In the genomic region with DNA sequence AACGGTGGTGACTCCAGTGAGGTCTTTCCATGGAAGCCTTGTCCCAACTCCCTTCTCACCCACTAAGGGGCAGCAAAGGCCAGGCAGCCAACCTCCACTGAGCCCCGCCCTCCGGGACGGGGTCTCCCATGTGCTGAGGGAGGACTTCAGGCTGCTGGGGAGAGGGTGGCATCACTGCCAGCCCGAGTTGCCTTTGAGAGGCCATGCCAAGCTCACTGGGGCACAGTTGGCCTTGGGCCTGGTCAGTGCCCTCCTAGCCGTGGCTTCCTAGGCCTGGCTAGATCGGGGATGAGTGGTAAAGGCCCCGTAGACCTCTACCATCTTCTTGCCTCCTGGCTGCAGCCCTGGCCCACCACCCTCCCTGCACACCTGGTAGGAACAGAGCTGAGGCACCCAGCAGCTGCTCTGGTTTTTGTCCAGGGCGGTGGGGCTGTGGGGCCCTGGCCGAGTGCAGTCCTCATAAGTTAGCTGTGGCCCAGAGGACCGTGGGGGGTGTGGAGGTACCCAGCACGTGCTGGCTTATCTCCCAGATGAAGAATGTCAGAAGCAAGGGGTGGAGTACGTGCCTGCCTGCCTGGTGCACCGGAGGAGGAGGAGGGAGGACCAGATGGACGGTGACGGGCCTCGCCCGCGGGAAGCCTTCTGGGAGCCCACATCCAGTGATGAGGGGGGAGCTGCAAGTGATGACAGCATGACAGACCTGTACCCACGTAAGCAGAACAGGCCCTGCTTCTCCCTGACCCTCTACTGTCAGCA, we compare ENCODE assay signal across 7 cellular contexts. TPM values are rescaled to one million over a fixed set of nuclear protein-coding genes. Genes with fewer than 3 reads are reported as not detected.
DNase-seq lines count a peak whose midpoint lies in the region; ATAC-seq, FAIRE-seq and TF ChIP-seq lines count a peak whose summit lies in the region.
"Had no signal": no experiment of that assay in that cellular context is flagged by ENCODE, and none has a peak within 500 bp of the region (broad histone marks: within the 10 kb centered on the region; RNA-seq: fewer than 3 reads in every experiment).

No MANE protein-coding gene starts in this region.

- H3K9me3 Mint-ChIP-seq in stimulated activated naive CD8-positive, alpha-beta T cell treated with anti-CD3 and anti-CD28 coated beads, Interleukin-15, amount 100 ng/mL, for 72 hours, result no peaks in the 10 kb centered on the region

- no peaks in the 10 kb centered on the region for H3K27me3 ChIP-seq in cardiac muscle cell
- H3K27me3 ChIP-seq in bronchial epithelial cell (ENCODE audit: control insufficient read depth, insufficient read depth, low read length), result no peaks in the 10 kb centered on the region

- H3K4me1 Mint-ChIP-seq in stimulated activated naive CD8-positive, alpha-beta T cell treated with anti-CD3 and anti-CD28 coated beads, Interleukin-15, amount 100 ng/mL, for 72 hours, result peaks cover 78% of the 10 kb centered on the region

- H3K4me1 ChIP-seq in cardiac muscle cell (ENCODE audit: low read depth), result peaks cover 12% of the 10 kb centered on the region

- H3K9me3 ChIP-seq in cardiac muscle cell (ENCODE audit: low read depth), result no peaks in the 10 kb centered on the region

- peak overlapping the region; percentile 51 for H3K27ac ChIP-seq in cardiac muscle cell

- peak overlapping the region in 1 of 2 donors; percentile 36 for H3K27ac Mint-ChIP-seq in stimulated activated naive CD8-positive, alpha-beta T cell treated with anti-CD3 and anti-CD28 coated beads, Interleukin-15, amount 100 ng/mL, for 72 hours

- H3K36me3 ChIP-seq in cardiac muscle cell (peaks cover 16% of the 10 kb centered on the region), bronchial epithelial cell (ENCODE audit: control insufficient read depth, insufficient read depth, low read length) (peaks cover 23% of the 10 kb centered on the region)

- FAIRE-seq in bronchial epithelial cell (lab: Jason Lieb, UNC), result no peak

- peak overlapping the region; percentile 13 to 45 for H3K4me3 Mint-ChIP-seq in stimulated activated naive CD8-positive, alpha-beta T cell treated with anti-CD3 and anti-CD28 coated beads, Interleukin-15, amount 100 ng/mL, for 72 hours

- H3K4me3 ChIP-seq in cardiac muscle cell (no peak overlapping the region), bronchial epithelial cell (ENCODE audit: low read depth, low read length) (no peak overlapping the region)

- H3K27me3 Mint-ChIP-seq in stimulated activated naive CD8-positive, alpha-beta T cell treated with anti-CD3 and anti-CD28 coated beads, Interleukin-15, amount 100 ng/mL, for 72 hours, result no peaks in the 10 kb centered on the region

- intact Hi-C loops in Right ventricle myocardium superior (cut with DNase I), result no loop called here

- ATAC-seq in Right ventricle myocardium superior (ENCODE audit: poor library complexity), result no peak
- ATAC-seq in stimulated activated naive CD8-positive, alpha-beta T cell treated with anti-CD3 and anti-CD28 coated beads, Interleukin-15, amount 100 ng/mL, for 72 hours, result peak; percentile 41
- ATAC-seq: Panc1 had no signal

- TF ChIP-seq CTCF in cardiac muscle cell (IDR thresholded peaks at IDR 0.05; ENCODE audit: low read depth, low read length) (peak; percentile 38), bronchial epithelial cell (IDR thresholded peaks at IDR 0.05; ENCODE audit: insufficient read depth, low read length, severe bottlenecking) (peak; percentile 48)

- DNase-seq in cardiac muscle cell (ENCODE audit: low read depth in 1 of 2, low spot score in 1 of 2) (peak in 1 of 2 donors; percentile 27), Right ventricle myocardium superior (no peak), bronchial epithelial cell (ENCODE audit: low read depth) (no peak), globus pallidus (ENCODE audit: low spot score) (no peak)
- peak in 1 of 2 donors; percentile 52 for DNase-seq in stimulated activated naive CD8-positive, alpha-beta T cell treated with anti-CD3 and anti-CD28 coated beads, Interleukin-15, amount 100 ng/mL, for 72 hours
- no peak for DNase-seq in activated CD4-positive, alpha-beta T cell treated with anti-CD3 and anti-CD28 coated beads for 4 hours

RNA-seq across cellular contexts. Expression of a gene that starts 3.2 kb away (rescaled TPM):
- total RNA-seq in cardiac muscle cell (38.2 and 49.9 TPM in 2 replicates), Right ventricle myocardium superior (14.0 TPM), bronchial epithelial cell (46.6 and 51.3 TPM in 2 replicates)
- polyA plus RNA-seq in cardiac muscle cell, result 35.1 and 38.3 TPM in 2 replicates

RNA-seq across cellular contexts. Expression of a gene that starts 3.3 kb away (rescaled TPM):
- 32.9 and 38.6 TPM in 2 replicates for total RNA-seq in cardiac muscle cell
- polyA plus RNA-seq in cardiac muscle cell, result 88.2 and 88.3 TPM in 2 replicates
- 55.4 TPM for total RNA-seq in Right ventricle myocardium superior
- 23.4 and 44.5 TPM in 2 replicates for total RNA-seq in bronchial epithelial cell

RNA-seq across cellular contexts. Expression of a gene that starts 11.6 kb away (rescaled TPM):
- total RNA-seq in cardiac muscle cell, result 2,223 and 2,233 TPM in 2 replicates
- 404 and 480 TPM in 2 replicates for polyA plus RNA-seq in cardiac muscle cell
- total RNA-seq in Right ventricle myocardium superior, result 834 TPM
- 2,200 and 3,023 TPM in 2 replicates for total RNA-seq in bronchial epithelial cell

RNA-seq across cellular contexts. Expression of a gene that starts 11.7 kb away (rescaled TPM):
- total RNA-seq in cardiac muscle cell, result 101 and 125 TPM in 2 replicates
- 60.6 and 74.9 TPM in 2 replicates for polyA plus RNA-seq in cardiac muscle cell
- total RNA-seq in Right ventricle myocardium superior, result 19.2 TPM
- 17.5 and 21.3 TPM in 2 replicates for total RNA-seq in bronchial epithelial cell

RNA-seq across cellular contexts. Expression of a gene that starts 16.3 kb away (rescaled TPM):
- total RNA-seq in cardiac muscle cell (121 and 191 TPM in 2 replicates), Right ventricle myocardium superior (58.3 TPM), bronchial epithelial cell (269 and 295 TPM in 2 replicates)
- polyA plus RNA-seq in cardiac muscle cell, result 129 and 200 TPM in 2 replicates
